In the genomic region with DNA sequence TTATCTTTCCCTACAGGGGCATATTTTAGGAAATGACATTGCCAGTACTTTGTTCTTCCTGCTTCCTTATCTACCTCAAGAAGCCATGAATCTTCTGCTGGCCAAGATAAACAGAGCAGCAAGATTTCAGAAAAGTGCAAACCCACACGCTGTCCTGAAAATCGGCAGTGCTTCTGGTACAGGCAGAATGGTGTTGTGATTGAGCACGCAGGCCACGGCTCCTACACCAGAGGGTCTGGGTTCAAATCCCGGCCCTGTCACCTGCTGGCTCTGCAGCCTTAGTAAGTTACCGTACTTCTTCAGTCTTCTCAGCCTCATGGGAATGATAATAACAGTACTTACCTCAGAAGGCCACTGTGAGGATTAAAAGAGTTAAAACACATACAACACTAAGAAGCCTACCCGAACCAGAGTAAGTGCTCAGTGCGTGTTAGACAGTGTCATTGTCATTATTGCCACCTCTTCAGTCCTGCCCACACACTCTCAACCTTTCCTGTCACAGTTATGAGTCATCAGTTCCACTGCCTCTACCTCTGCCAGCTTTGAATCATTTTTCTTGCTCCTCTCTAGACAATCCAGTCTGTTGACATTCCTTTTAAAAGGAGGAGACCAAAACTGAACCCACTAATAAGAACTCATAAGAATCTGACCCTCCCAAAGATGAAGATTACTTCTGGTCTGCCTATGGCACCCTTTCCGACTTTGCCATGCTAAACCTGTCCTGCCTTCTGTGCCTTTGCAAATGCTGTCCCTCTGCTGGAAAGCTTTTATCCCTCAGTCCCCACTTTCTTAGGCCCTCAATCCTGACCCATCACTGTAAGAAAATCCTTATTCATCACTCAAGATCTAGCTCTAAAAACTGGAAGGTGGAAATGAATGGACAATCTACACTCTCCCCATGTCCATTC, we compare ENCODE assay signal across 8 cellular contexts. TPM values are rescaled to one million over a fixed set of nuclear protein-coding genes. Genes with fewer than 3 reads are reported as not detected.
DNase-seq lines count a peak whose midpoint lies in the region; ATAC-seq and TF ChIP-seq lines count a peak whose summit lies in the region.

No MANE protein-coding gene starts in this region.

- H3K9me3 ChIP-seq in BLaER1 treated with 17β-estradiol and CSF1 and Interleukin-3, amounts not matched to agents 10 nM and 100 nM (replicated peaks in 1 of 11): no peaks in the 10 kb centered on the region

- intact Hi-C loops in sciatic nerve (cut with DNase I): no loop called here

- peaks cover 9% of the 10 kb centered on the region for H3K27me3 Mint-ChIP-seq in endothelial cell (ENCODE audit: unreplicated experiment)

- no peaks in the 10 kb centered on the region for H4K20me1 ChIP-seq in BLaER1 treated with 17β-estradiol and CSF1 and Interleukin-3, amounts not matched to agents 10 nM and 100 nM

- H3K9ac ChIP-seq in BLaER1 treated with 17β-estradiol and CSF1 and Interleukin-3, amounts not matched to agents 10 nM and 100 nM: peak overlapping the region in 8 of 11 experiments; percentile 29 to 76 (median 60); a peak in 15 of 22 replicates

- H3K4me3 Mint-ChIP-seq in endothelial cell (ENCODE audit: unreplicated experiment): peak overlapping the region; percentile 43

- H3K4me2 ChIP-seq in BLaER1 treated with 17β-estradiol and CSF1 and Interleukin-3, amounts not matched to agents 10 nM and 100 nM: peak overlapping the region; percentile 68 to 95 (median 81)

- H3K27ac Mint-ChIP-seq in endothelial cell (ENCODE audit: unreplicated experiment): peak overlapping the region; percentile 97

- no peak for TF ChIP-seq CTCF in HL-60 (IDR thresholded peaks at IDR 0.05; ENCODE audit: insufficient read depth, low read length)
- TF ChIP-seq CTCF in endothelial cell (IDR thresholded peaks at IDR 0.05; ENCODE audit: unreplicated experiment): no peak

- ATAC-seq in GM19452 (IDR thresholded peaks at IDR 0.05; ENCODE audit: unreplicated experiment) (peak; percentile 80), sciatic nerve (peak; percentile 66)

- H3K36me3 ChIP-seq in BLaER1 treated with 17β-estradiol and CSF1 and Interleukin-3, amounts not matched to agents 10 nM and 100 nM: peaks cover 0 to 5% (median 0%) of the 10 kb centered on the region in 11 experiments; a peak in 2 of 22 replicates

- peaks cover 4% of the 10 kb centered on the region for H3K36me3 Mint-ChIP-seq in endothelial cell (ENCODE audit: low read depth, unreplicated experiment)

- H3K4me1 ChIP-seq in BLaER1 treated with 17β-estradiol and CSF1 and Interleukin-3, amounts not matched to agents 10 nM and 100 nM: peaks cover 55 to 100% (median 74%) of the 10 kb centered on the region in 10 experiments

- no peaks in the 10 kb centered on the region for H3K9me3 Mint-ChIP-seq in endothelial cell (ENCODE audit: unreplicated experiment)

- H3K27me3 ChIP-seq in BLaER1 treated with 17β-estradiol and CSF1 and Interleukin-3, amounts not matched to agents 10 nM and 100 nM: no peaks in the 10 kb centered on the region
- no peaks in the 10 kb centered on the region for H3K27me3 ChIP-seq in HL-60 (ENCODE audit: insufficient read depth, poor library complexity, severe bottlenecking)

- peak overlapping the region in 2 of 10 experiments; percentile 3 to 32; a peak in 3 of 20 replicates for H3K4me3 ChIP-seq in BLaER1 treated with 17β-estradiol and CSF1 and Interleukin-3, amounts not matched to agents 10 nM and 100 nM
- H3K4me3 ChIP-seq in HL-60 (replicated peaks; ENCODE audit: insufficient read depth, low read length): no peak overlapping the region

- DNase-seq in HL-60 (ENCODE audit: low read depth in 1 of 2, low spot score in 1 of 2): peak; percentile 69 to 90
- peak; percentile 45 for DNase-seq in activated CD4-positive, alpha-beta T cell treated with anti-CD3 and anti-CD28 coated beads for 1 hour
- peak; percentile 38 for DNase-seq in endothelial cell (ENCODE audit: low spot score)
- DNase-seq in sciatic nerve (ENCODE audit: low spot score): no peak
- DNase-seq in germinal center (ENCODE audit: low spot score): no peak
- DNase-seq in HK-2 (ENCODE audit: unreplicated experiment): no peak

- peaks cover 67% of the 10 kb centered on the region for H3K4me1 Mint-ChIP-seq in endothelial cell (ENCODE audit: unreplicated experiment)

- H3K27ac ChIP-seq in BLaER1 treated with 17β-estradiol and CSF1 and Interleukin-3, amounts not matched to agents 10 nM and 100 nM: peak overlapping the region; percentile 58 to 91 (median 77)
- peak overlapping the region; percentile 85 for H3K27ac ChIP-seq in HL-60 (replicated peaks)

RNA-seq across cellular contexts. Expression of a gene that starts 10.7 kb away (rescaled TPM):
- total RNA-seq in endothelial cell (ENCODE audit: unreplicated experiment): 10.7 TPM
- total RNA-seq in sciatic nerve: 2.7 TPM

RNA-seq across cellular contexts. Expression of a gene that starts 16.6 kb away (rescaled TPM):
- total RNA-seq in endothelial cell (ENCODE audit: unreplicated experiment): 0.31 TPM
- 20.8 TPM for total RNA-seq in sciatic nerve

RNA-seq across cellular contexts. Expression of a gene that starts 22.7 kb away (rescaled TPM):
- total RNA-seq in endothelial cell (ENCODE audit: unreplicated experiment) (1.0 TPM), sciatic nerve (49.6 TPM)

Comparison
In these comparisons a context has a peak if more than half of its experiments do, and no peak if none do; other contexts are left out.
1. DNase-seq: peak in HL-60 (2 of 2), activated CD4-positive, alpha-beta T cell treated with anti-CD3 and anti-CD28 coated beads for 1 hour (single experiment) and endothelial cell (single experiment); none in sciatic nerve (single experiment), germinal center (single experiment) and HK-2 (single experiment).
2. RNA of a gene that starts 16.6 kb away (total RNA-seq): 20.8 TPM in sciatic nerve (single experiment); 0.31 TPM in endothelial cell (single experiment); every median in the first group is over 10 times any median in the second.
3. RNA of a gene that starts 22.7 kb away (total RNA-seq): 49.6 TPM in sciatic nerve (single experiment); 1.0 TPM in endothelial cell (single experiment); every median in the first group is over 10 times any median in the second.